Comparison of ENCODE assay signal across 20 cellular contexts in genomic region chr5:39186289-39186688, GRCh38. TPM values are rescaled to one million over a fixed set of nuclear protein-coding genes. Genes with fewer than 3 reads are reported as not detected.
DNase-seq lines count a peak whose midpoint lies in the region; ATAC-seq and TF ChIP-seq lines count a peak whose summit lies in the region.
"Had no signal": no experiment of that assay in that cellular context is flagged by ENCODE, and none has a peak within 500 bp of the region (broad histone marks: within the 10 kb centered on the region; RNA-seq: fewer than 3 reads in every experiment).

No MANE protein-coding gene starts in this region.

- no peaks in the 10 kb centered on the region for H3K9me3 ChIP-seq in CD4-positive, alpha-beta memory T cell (ENCODE audit: control insufficient read depth in 1 of 2, low read length in 2 of 2)
- H3K9me3 ChIP-seq in Caco-2 = no peaks in the 10 kb centered on the region; the same call in 1 of the 2 replicates
- H3K9me3 ChIP-seq: HAP-1 had no signal

- peaks cover 69 to 96% (median 82%) of the 10 kb centered on the region in 4 donors for H3K4me1 Mint-ChIP-seq in CD4-positive, alpha-beta memory T cell
- H3K4me1 Mint-ChIP-seq in Caco-2 (ENCODE audit: low read depth, unreplicated experiment) = peaks cover 37% of the 10 kb centered on the region
- peaks cover 89% of the 10 kb centered on the region for H3K4me1 Mint-ChIP-seq in activated T-cell treated with anti-CD3 and anti-CD28 coated beads, Interleukin-2, amount 50 U/mL, for 4 hours (ENCODE audit: low read depth)
- H3K4me1 Mint-ChIP-seq in immature natural killer cell = peaks cover 74 to 95% of the 10 kb centered on the region in 2 donors

- H3K36me3 Mint-ChIP-seq in CD4-positive, alpha-beta memory T cell = peaks cover 21 to 40% of the 10 kb centered on the region in 2 donors
- H3K36me3 Mint-ChIP-seq in Caco-2 (ENCODE audit: insufficient read depth, unreplicated experiment) (peaks cover 5% of the 10 kb centered on the region), immature natural killer cell (peaks cover 0 to 12% (median 4%) of the 10 kb centered on the region in 3 donors)
- peaks cover 3% of the 10 kb centered on the region for H3K36me3 Mint-ChIP-seq in activated T-cell treated with anti-CD3 and anti-CD28 coated beads, Interleukin-2, amount 50 U/mL, for 4 hours (ENCODE audit: insufficient read depth)

- H3K4me1 ChIP-seq in CD4-positive, alpha-beta memory T cell (ENCODE audit: insufficient read depth, low read length) = peaks cover 98% of the 10 kb centered on the region
- peaks cover 38% of the 10 kb centered on the region for H3K4me1 ChIP-seq in Caco-2
- H3K4me1 ChIP-seq: HAP-1 had no signal

- H3K27ac Mint-ChIP-seq in CD4-positive, alpha-beta memory T cell = peak overlapping the region; percentile 93 to 99 (median 95)
- peak overlapping the region; percentile 20 for H3K27ac Mint-ChIP-seq in Caco-2 (ENCODE audit: unreplicated experiment)
- peak overlapping the region; percentile 79 to 90 (median 86) for H3K27ac Mint-ChIP-seq in immature natural killer cell

- no TSS peak for BruUV-seq in Caco-2 (replicated peaks; lab: Mats Ljungman, UMichigan)

- POLR2A ChIA-PET in CD4-positive, alpha-beta memory T cell (lab: Charles Lee; ENCODE audit: partially characterized antibody) = interaction anchor here (1.2 to 43.1 kb wide), 7 partner anchors 13 to 88 kb away, joined by 5 to 1810 read pairs (median 275); partner anchors contain the start of gene FYB1
- POLR2A ChIA-PET in Caco-2 (lab: Charles Lee) = no interaction called here

- no peaks in the 10 kb centered on the region for H3K27me3 ChIP-seq in CD4-positive, alpha-beta memory T cell (ENCODE audit: insufficient read depth, low read length)
- H3K27me3 ChIP-seq in Caco-2 (replicated peaks; ENCODE audit: control insufficient read depth, insufficient read depth, low read length) = no peaks in the 10 kb centered on the region

- CTCF ChIA-PET in CD4-positive, alpha-beta memory T cell (lab: Charles Lee; ENCODE audit: partially characterized antibody) = interaction anchor here (0.7 to 19.4 kb wide), 8 partner anchors 10 to 96 kb away, joined by 3 to 313 read pairs (median 30); partner anchors contain the start of gene FYB1
- CTCF ChIA-PET in Caco-2 (lab: Charles Lee) = no interaction called here

- ATAC-seq in activated T-cell treated with anti-CD3 and anti-CD28 coated beads, Interleukin-2, amount 50 U/mL, for 4 hours = no peak

- intact Hi-C loops in CD4-positive, alpha-beta memory T cell (cut with micrococcal nuclease) = no loop called here
- intact Hi-C loops in Caco-2 (cut with micrococcal nuclease; ENCODE audit: unreplicated experiment) = no loop called here

- DNase-seq in CD4-positive, alpha-beta memory T cell = peak in 3 of 5 donors; percentile 53 to 57 (median 53)
- DNase-seq in Caco-2 = no peak
- no peak for DNase-seq in activated T-cell treated with anti-CD3 and anti-CD28 coated beads, Interleukin-2, amount 50 U/mL, for 4 hours
- DNase-seq in immature natural killer cell = no peak
- no peak for DNase-seq in ecto neural progenitor cell (ENCODE audit: low spot score)
- DNase-seq in SHP77 treated with DMSO at 0.1 percent for 48 hours (lab: John Stamatoyannopoulos, UW) = no peak
- DNase-seq in NCI-H2081 (lab: John Stamatoyannopoulos, UW) = no peak
- no peak for DNase-seq in NCI-H2171 (lab: John Stamatoyannopoulos, UW)
- DNase-seq: activated CD4-positive, alpha-beta T cell treated with anti-CD3 and anti-CD28 coated beads for 1 hour; COR-L47; dorsolateral prefrontal cortex; foreskin fibroblast; Kasumi-1; NCI-H1417; nucleus accumbens; stimulated activated CD4-positive, alpha-beta T cell treated with anti-CD3 and anti-CD28 coated beads, Interleukin-4, amount 100 ng/mL, for 4 hours had no signal

- H3K4me3 ChIP-seq in CD4-positive, alpha-beta memory T cell (ENCODE audit: low read length in 2 of 2) = peak overlapping the region in 1 of 2 donors; percentile 49
- H3K4me3 ChIP-seq in Caco-2 (ENCODE audit: low read depth, low read length) = no peak overlapping the region
- H3K4me3 ChIP-seq: dorsolateral prefrontal cortex, HAP-1 had no signal

- no peaks in the 10 kb centered on the region for H3K36me3 ChIP-seq in CD4-positive, alpha-beta memory T cell (ENCODE audit: insufficient read depth, low read length)
- H3K36me3 ChIP-seq in Caco-2 (ENCODE audit: control insufficient read depth, insufficient read depth, low read length) = no peaks in the 10 kb centered on the region
- H3K36me3 ChIP-seq: HAP-1 had no signal

- H3K9me3 Mint-ChIP-seq in CD4-positive, alpha-beta memory T cell = no peaks in the 10 kb centered on the region
- H3K9me3 Mint-ChIP-seq in Caco-2 (ENCODE audit: unreplicated experiment) (peaks cover 10% of the 10 kb centered on the region), immature natural killer cell (no peaks in the 10 kb centered on the region)
- no peaks in the 10 kb centered on the region for H3K9me3 Mint-ChIP-seq in activated T-cell treated with anti-CD3 and anti-CD28 coated beads, Interleukin-2, amount 50 U/mL, for 4 hours

- H3K27me3 Mint-ChIP-seq in CD4-positive, alpha-beta memory T cell = no peaks in the 10 kb centered on the region
- no peaks in the 10 kb centered on the region for H3K27me3 Mint-ChIP-seq in Caco-2 (ENCODE audit: insufficient read depth, unreplicated experiment)
- H3K27me3 Mint-ChIP-seq in activated T-cell treated with anti-CD3 and anti-CD28 coated beads, Interleukin-2, amount 50 U/mL, for 4 hours (ENCODE audit: low read depth) = no peaks in the 10 kb centered on the region
- no peaks in the 10 kb centered on the region for H3K27me3 Mint-ChIP-seq in immature natural killer cell (ENCODE audit: low read depth in 3 of 3)

- peak overlapping the region; percentile 77 to 96 (median 90) for H3K4me3 Mint-ChIP-seq in CD4-positive, alpha-beta memory T cell
- no peak overlapping the region for H3K4me3 Mint-ChIP-seq in Caco-2 (ENCODE audit: unreplicated experiment)
- H3K4me3 Mint-ChIP-seq in activated T-cell treated with anti-CD3 and anti-CD28 coated beads, Interleukin-2, amount 50 U/mL, for 4 hours = peak overlapping the region; percentile 77
- peak overlapping the region; percentile 31 to 79 (median 51) for H3K4me3 Mint-ChIP-seq in immature natural killer cell

- H3K27ac ChIP-seq in CD4-positive, alpha-beta memory T cell (ENCODE audit: low read depth, low read length) = peak overlapping the region; percentile 59
- H3K27ac ChIP-seq: dorsolateral prefrontal cortex had no signal

- no peak for TF ChIP-seq CTCF in Caco-2 (IDR thresholded peaks at IDR 0.05; ENCODE audit: insufficient read depth in 1 of 2, low read depth in 1 of 2, low read length in 1 of 2, severe bottlenecking in 1 of 2, unreplicated experiment in 1 of 2)

RNA-seq across cellular contexts. Expression of gene FYB1, which starts 33.1 kb away (rescaled TPM):
- 100 to 1,000 TPM; 571 to 596 TPM for total RNA-seq in CD4-positive, alpha-beta memory T cell
- polyA plus RNA-seq in CD4-positive, alpha-beta memory T cell = 100 to 1,000 TPM; 184 to 414 TPM
- total RNA-seq in Caco-2 (2022) = 0.60 and 1.3 TPM in 2 replicates
- 10 to 100 TPM; 33.4 to 39.0 (median 37.9) TPM for total RNA-seq in activated T-cell treated with anti-CD3 and anti-CD28 coated beads, Interleukin-2, amount 50 U/mL, for 4 hours
- polyA plus RNA-seq in immature natural killer cell = 100 to 1,000 TPM in 1 of 3 donors, 10 to 100 TPM in 2; 50.6 to 205 (median 80.2) TPM
- total RNA-seq: Daoy, epithelial cell of proximal tubule, HT-29 had no signal

Comparison
In these comparisons a context has a peak if more than half of its experiments do, and no peak if none do; other contexts are left out.
1. DNase-seq: peak in CD4-positive, alpha-beta memory T cell (3 of 5); none in Caco-2 (0 of 2), activated T-cell treated with anti-CD3 and anti-CD28 coated beads, Interleukin-2, amount 50 U/mL, for 4 hours (single experiment), immature natural killer cell (0 of 3), ecto neural progenitor cell (single experiment), SHP77 treated with DMSO at 0.1 percent for 48 hours (single experiment), NCI-H2081 (0 of 2) and NCI-H2171 (single experiment).
2. H3K27ac Mint-ChIP-seq: peak in every context shown above with its lines; median percentile 95 in CD4-positive, alpha-beta memory T cell; 86 in immature natural killer cell; 20 in Caco-2.
3. RNA of gene FYB1, which starts 33.1 kb away (total RNA-seq): 571 to 596 TPM in CD4-positive, alpha-beta memory T cell and 33.4 to 39.0 TPM in activated T-cell treated with anti-CD3 and anti-CD28 coated beads, Interleukin-2, amount 50 U/mL, for 4 hours; 0.60 to 1.3 TPM in Caco-2; every median in the first group is over 10 times any median in the second.